In the genomic region with DNA sequence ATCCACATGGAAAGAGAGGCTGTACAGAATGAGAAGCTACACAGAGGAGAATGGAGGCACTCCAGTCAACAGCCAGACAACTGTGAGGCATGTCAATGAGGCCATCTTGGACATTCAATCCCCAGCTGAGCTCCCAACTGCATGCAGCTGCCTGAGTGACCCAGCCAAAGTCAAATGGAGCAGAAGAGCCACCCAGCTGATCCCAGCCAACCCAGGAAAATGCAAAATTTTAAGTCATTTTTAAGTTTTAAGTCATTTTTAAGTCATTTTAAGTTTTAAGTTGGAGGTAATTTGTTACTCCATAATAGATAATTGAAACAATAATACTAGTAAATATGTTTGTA, we compare ENCODE assay signal across 1 cellular context.
TF ChIP-seq lines count a peak whose summit lies in the region.

No MANE protein-coding gene starts in this region.

TF ChIP-seq in IMR-90, 13 proteins besides CTCF, POLR2A, EP300 and RAD21:
- TF ChIP-seq, protein P1, sequence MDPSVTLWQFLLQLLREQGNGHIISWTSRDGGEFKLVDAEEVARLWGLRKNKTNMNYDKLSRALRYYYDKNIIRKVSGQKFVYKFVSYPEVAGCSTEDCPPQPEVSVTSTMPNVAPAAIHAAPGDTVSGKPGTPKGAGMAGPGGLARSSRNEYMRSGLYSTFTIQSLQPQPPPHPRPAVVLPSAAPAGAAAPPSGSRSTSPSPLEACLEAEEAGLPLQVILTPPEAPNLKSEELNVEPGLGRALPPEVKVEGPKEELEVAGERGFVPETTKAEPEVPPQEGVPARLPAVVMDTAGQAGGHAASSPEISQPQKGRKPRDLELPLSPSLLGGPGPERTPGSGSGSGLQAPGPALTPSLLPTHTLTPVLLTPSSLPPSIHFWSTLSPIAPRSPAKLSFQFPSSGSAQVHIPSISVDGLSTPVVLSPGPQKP (IDR thresholded peaks at IDR 0.05; ENCODE audit: borderline replicate concordance, low read depth, low read length) = no peak
- TF ChIP-seq SMC3 (IDR thresholded peaks at IDR 0.05; ENCODE audit: low read depth, low read length) = no peak
TF ChIP-seq in IMR-90: peak in this region for 0.
